ENCODE assay signal across 31 cellular contexts in genomic region chr6:157025459-157025858, GRCh38.
A peak's percentile ranks its signal among the peaks of the same experiment; 100 is the strongest.
DNase-seq lines count a peak whose midpoint lies in the region; ATAC-seq and TF ChIP-seq lines count a peak whose summit lies in the region.
"Had no signal": no experiment of that assay in that cellular context is flagged by ENCODE, and none has a peak within 500 bp of the region (broad histone marks: within the 10 kb centered on the region; RNA-seq: fewer than 3 reads in every experiment).

No MANE protein-coding gene starts in this region.

- H3K4me1 ChIP-seq in HEK293 (ENCODE audit: control insufficient read depth, insufficient read depth, low read length) (peaks cover 6% of the 10 kb centered on the region; the same call in 1 of the 2 replicates), HAP-1 (peaks cover 13% of the 10 kb centered on the region)
- peaks cover 2 to 6% of the 10 kb centered on the region in 2 donors for H3K4me1 ChIP-seq in naive thymus-derived CD4-positive, alpha-beta T cell (ENCODE audit: control insufficient read depth in 2 of 2, insufficient read depth in 2 of 2, low read length in 2 of 2)

- peaks cover 14% of the 10 kb centered on the region for H3K9me3 Mint-ChIP-seq in WTC11
- peaks cover 0 to 3% (median 0%) of the 10 kb centered on the region in 11 donors for H3K9me3 Mint-ChIP-seq in naive thymus-derived CD4-positive, alpha-beta T cell
- H3K9me3 Mint-ChIP-seq: CD8-positive, alpha-beta T cell; effector memory CD8-positive, alpha-beta T cell had no signal

- POLR2A ChIA-PET in HEK293 (lab: Yijun Ruan, JAX) (no interaction called here), WTC11 (lab: Charles Lee) (interaction anchor here (0.7 kb wide), 1 partner anchor 114 kb away, joined by 3 read pairs; no protein-coding TSS in a partner anchor)
- POLR2A ChIA-PET in naive thymus-derived CD4-positive, alpha-beta T cell (lab: Charles Lee), result no interaction called here

- no peak for ATAC-seq in WTC11
- no peak for ATAC-seq in HG03354 (IDR thresholded peaks at IDR 0.05; ENCODE audit: poor library complexity, severe bottlenecking, unreplicated experiment)
- ATAC-seq in naive thymus-derived CD4-positive, alpha-beta T cell, result no peak
- ATAC-seq: activated CD4-positive, CD25-positive, alpha-beta regulatory T cell treated with anti-CD3 and anti-CD28 coated beads, Interleukin-2, amount 50 U/mL, for 24 hours; CD8-positive, alpha-beta T cell; effector memory CD8-positive, alpha-beta T cell; gastroesophageal sphincter; left ventricle myocardium superior; pancreas; right cardiac atrium; SK-N-SH treated with all-trans-retinoic acid at 6 μM for 48 hours had no signal

- no peak overlapping the region for H3K27ac Mint-ChIP-seq in WTC11
- peak overlapping the region in 1 of 9 donors; percentile 69 for H3K27ac Mint-ChIP-seq in naive thymus-derived CD4-positive, alpha-beta T cell
- H3K27ac Mint-ChIP-seq: CD8-positive, alpha-beta T cell; effector memory CD8-positive, alpha-beta T cell; nephron progenitor cell had no signal

- H3K27ac ChIP-seq in HEK293 (ENCODE audit: extremely low read depth, low read depth, low read length), result no peak overlapping the region
- no peak overlapping the region for H3K27ac ChIP-seq in naive thymus-derived CD4-positive, alpha-beta T cell (ENCODE audit: low read depth, low read length)
- H3K27ac ChIP-seq: 22Rv1, coronary artery, pancreas had no signal

- intact Hi-C loops in naive thymus-derived CD4-positive, alpha-beta T cell (cut with micrococcal nuclease), result loop anchor here in 1 of 2 donors (10.0 kb wide), 1 partner anchor 739 kb away; no protein-coding TSS in a partner anchor

- no peaks in the 10 kb centered on the region for H3K27me3 ChIP-seq in HAP-1 (ENCODE audit: low read depth)
- H3K27me3 ChIP-seq in naive thymus-derived CD4-positive, alpha-beta T cell (ENCODE audit: control insufficient read depth in 2 of 2, insufficient read depth in 2 of 2, low read length in 2 of 2), result no peaks in the 10 kb centered on the region
- H3K27me3 ChIP-seq: esophagus muscularis mucosa, gastroesophageal sphincter, pancreas, thyroid gland had no signal

- H3K4me1 Mint-ChIP-seq in WTC11, result peaks cover 43% of the 10 kb centered on the region
- H3K4me1 Mint-ChIP-seq in naive thymus-derived CD4-positive, alpha-beta T cell, result peaks cover 22 to 74% (median 51%) of the 10 kb centered on the region in 7 donors

- no peak overlapping the region for H3K4me3 Mint-ChIP-seq in WTC11
- H3K4me3 Mint-ChIP-seq in naive thymus-derived CD4-positive, alpha-beta T cell, result no peak overlapping the region
- H3K4me3 Mint-ChIP-seq: CD8-positive, alpha-beta T cell; effector memory CD8-positive, alpha-beta T cell; nephron progenitor cell had no signal

- CTCF ChIA-PET in HEK293 (lab: Yijun Ruan, JAX), result no interaction called here
- CTCF ChIA-PET in WTC11 (lab: Charles Lee), result interaction anchor here (1.4 kb wide), 1 partner anchor 20 kb away, joined by 4 read pairs; no protein-coding TSS in a partner anchor
- CTCF ChIA-PET in naive thymus-derived CD4-positive, alpha-beta T cell (lab: Charles Lee), result no interaction called here

- in situ Hi-C loops in HAP-1 (cut with MboI; ENCODE audit: low sequenced_read_pairs), result no loop called here

- H3K36me3 Mint-ChIP-seq in WTC11, result peaks cover 13% of the 10 kb centered on the region
- H3K36me3 Mint-ChIP-seq in naive thymus-derived CD4-positive, alpha-beta T cell, result peaks cover 0 to 10% (median 4%) of the 10 kb centered on the region in 5 donors

- H3K4me3 ChIP-seq in HEK293 (ENCODE audit: low read depth, low read length) (no peak overlapping the region), fibroblast of pulmonary artery (replicated peaks; ENCODE audit: low read depth, low read length) (no peak overlapping the region), HAP-1 (no peak overlapping the region)
- H3K4me3 ChIP-seq in naive thymus-derived CD4-positive, alpha-beta T cell (ENCODE audit: low read length), result no peak overlapping the region
- H3K4me3 ChIP-seq: coronary artery, esophagus muscularis mucosa, gastroesophageal sphincter, pancreas, thyroid gland had no signal

- H3K27me3 Mint-ChIP-seq in WTC11 (ENCODE audit: low read depth), result no peaks in the 10 kb centered on the region
- no peaks in the 10 kb centered on the region for H3K27me3 Mint-ChIP-seq in naive thymus-derived CD4-positive, alpha-beta T cell
- H3K27me3 Mint-ChIP-seq: effector memory CD8-positive, alpha-beta T cell had no signal

- no peaks in the 10 kb centered on the region for H3K36me3 ChIP-seq in HEK293 (ENCODE audit: control insufficient read depth in 2 of 2, insufficient read depth in 1 of 2, low read length in 2 of 2)
- no peaks in the 10 kb centered on the region for H3K36me3 ChIP-seq in HAP-1 (replicated peaks)
- H3K36me3 ChIP-seq in naive thymus-derived CD4-positive, alpha-beta T cell (ENCODE audit: control insufficient read depth in 2 of 3, insufficient read depth in 3 of 3, low read length in 3 of 3), result peaks cover 0 to 5% (median 0%) of the 10 kb centered on the region in 3 experiments
- H3K36me3 ChIP-seq: esophagus muscularis mucosa, gastroesophageal sphincter, pancreas, thyroid gland had no signal

- no peak for TF ChIP-seq CTCF in HEK293 (tag by site-specific recombination; IDR thresholded peaks at IDR 0.05)
- TF ChIP-seq CTCF in WTC11 (IDR thresholded peaks at IDR 0.05), result no peak
- no peak for TF ChIP-seq CTCF in fibroblast of pulmonary artery (IDR thresholded peaks at IDR 0.05; ENCODE audit: low read length, missing control alignments)

- DNase-seq in DMS53 (lab: John Stamatoyannopoulos, UW) (peak; percentile 11), DMS53 treated with DMSO at 0.1 percent for 48 hours (lab: John Stamatoyannopoulos, UW; ENCODE audit: unreplicated experiment) (no peak), WTC11 (ENCODE audit: low spot score) (no peak), fibroblast of pulmonary artery (ENCODE audit: low read depth) (peak; percentile 17), HAP-1 (ENCODE audit: low spot score in 2 of 2) (no peak)
- no peak for DNase-seq in naive thymus-derived CD4-positive, alpha-beta T cell
- DNase-seq: activated naive CD4-positive, alpha-beta T cell; amniotic stem cell; CD8-positive, alpha-beta T cell; DMS 273 treated with DMSO at 0.1 percent for 48 hours; effector memory CD8-positive, alpha-beta T cell; GDM1; hypothalamus; left ventricle myocardium superior; NCI-H1105 treated with DMSO at 0.1 percent for 48 hours; NCI-H446; nephron progenitor cell; pancreas; right cardiac atrium; stimulated activated CD4-positive, alpha-beta T cell treated with anti-CD3 and anti-CD28 coated beads, Interleukin-12 subunit alpha, Interleukin-12 subunit beta, amount 100 ng/mL, for 4 hours; stimulated activated CD4-positive, alpha-beta T cell treated with anti-CD3 and anti-CD28 coated beads, Interleukin-4, amount 100 ng/mL, for 4 hours; stimulated activated naive CD4-positive, alpha-beta T cell treated with Interleukin-2 at 50 U/mL for 16 hours; thyroid gland had no signal

- H3K9me3 ChIP-seq in HEK293 (ENCODE audit: control insufficient read depth, insufficient read depth, low read depth, low read length) (no peaks in the 10 kb centered on the region), HAP-1 (no peaks in the 10 kb centered on the region)
- no peaks in the 10 kb centered on the region for H3K9me3 ChIP-seq in naive thymus-derived CD4-positive, alpha-beta T cell (ENCODE audit: control insufficient read depth in 2 of 3, low read length in 3 of 3)
- H3K9me3 ChIP-seq: esophagus muscularis mucosa, gastroesophageal sphincter, pancreas, thyroid gland had no signal

TF ChIP-seq in HEK293, 187 proteins besides CTCF, POLR2A, EP300 and RAD21 (continues in another document):
- TF ChIP-seq ZNF404 (tag by site-specific recombination; IDR thresholded peaks at IDR 0.05), result no peak
- TF ChIP-seq KLF7 (tag by site-specific recombination; IDR thresholded peaks at IDR 0.05; ENCODE audit: borderline replicate concordance), result no peak
- TF ChIP-seq ZNF350 (tag by site-specific recombination; IDR thresholded peaks at IDR 0.05), result 0 out of 2 replicates have a peak, but pooled peaks have one; percentile 43
- TF ChIP-seq ELK4 (IDR thresholded peaks at IDR 0.05; ENCODE audit: borderline replicate concordance, low read depth, low read length), result no peak
- TF ChIP-seq ZNF664 (tag by site-specific recombination; IDR thresholded peaks at IDR 0.05), result no peak
- peak; percentile 35; the same call in 1 of the 2 replicates for TF ChIP-seq ZNF626 (tag by site-specific recombination; IDR thresholded peaks at IDR 0.05)
- 0 out of 2 replicates have a peak, but pooled peaks have one; percentile 37 for TF ChIP-seq ZNF184 (tag by site-specific recombination; IDR thresholded peaks at IDR 0.05)
- no peak for TF ChIP-seq ZNF514 (tag by site-specific recombination; IDR thresholded peaks at IDR 0.05)

TF ChIP-seq in WTC11, 78 proteins besides CTCF, POLR2A, EP300 and RAD21:
- peak; percentile 84; the same call in 1 of the 2 replicates for TF ChIP-seq ZNF317 (CRISPR knock-in tag; IDR thresholded peaks at IDR 0.05; ENCODE audit: borderline replicate concordance, low read depth)
- no peak for TF ChIP-seq IRF1 (CRISPR knock-in tag; IDR thresholded peaks at IDR 0.05)

Comparison
In these comparisons a context has a peak if more than half of its experiments do, and no peak if none do; other contexts are left out.
1. DNase-seq: peak in DMS53 (single experiment) and fibroblast of pulmonary artery (single experiment); none in DMS53 treated with DMSO at 0.1 percent for 48 hours (single experiment), WTC11 (single experiment), HAP-1 (0 of 2) and naive thymus-derived CD4-positive, alpha-beta T cell (0 of 9).